In the genomic region with DNA sequence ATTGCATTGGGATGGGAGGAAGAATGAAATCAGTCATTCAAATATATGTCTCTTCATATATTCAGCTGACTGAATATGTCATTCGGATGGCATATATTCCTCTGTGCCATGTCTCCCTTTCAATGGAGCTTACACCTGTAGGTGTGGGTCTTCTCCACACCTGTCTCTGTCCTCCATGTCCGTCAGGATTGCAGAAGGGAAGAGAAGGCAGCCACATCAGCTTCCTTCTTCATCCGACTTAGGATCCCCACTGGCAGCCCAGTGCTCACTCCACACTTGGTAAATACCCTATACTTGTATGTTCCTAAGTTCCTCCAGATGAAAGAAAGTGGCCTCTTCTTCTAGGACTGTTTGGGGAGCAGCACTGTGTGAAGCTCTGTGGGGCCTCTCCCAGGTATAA, we compare ENCODE assay signal across 33 cellular contexts.
"Had no signal": no experiment of that assay in that cellular context is flagged by ENCODE, and none has a peak within 500 bp of the region (broad histone marks: within the 10 kb centered on the region; RNA-seq: fewer than 3 reads in every experiment).

No MANE protein-coding gene starts in this region.

- H3K27me3 ChIP-seq: MG63 had no signal

- H3K36me3 ChIP-seq: MG63 had no signal

- DNase-seq: Karpas-422, Kasumi-1, KG1, MG63, MM.1S, MV-4-11, NCI-H1092, NCI-H1092 treated with DMSO at 0.1 percent for 48 hours, NCI-H1105, NCI-H1105 treated with DMSO at 0.1 percent for 48 hours, NCI-H1417, NCI-H1417 treated with DMSO at 0.1 percent for 48 hours, NCI-H1436, NCI-H1436 treated with DMSO at 0.1 percent for 48 hours, NCI-H146, NCI-H1694, NCI-H1694 treated with DMSO at 0.1 percent for 48 hours, NCI-H187 treated with DMSO at 0.1 percent for 48 hours, NCI-H1930, NCI-H2029, NCI-H2029 treated with DMSO at 0.1 percent for 48 hours, NCI-H2081, NCI-H2081 treated with DMSO at 0.1 percent for 48 hours, NCI-H2107, NCI-H2171, NCI-H2171 treated with DMSO at 0.1 percent for 48 hours, NCI-H2227 treated with DMSO at 0.1 percent for 48 hours, NCI-H226, NCI-H345, NCI-H446, NCI-H446 treated with DMSO at 0.1 percent for 48 hours, NCI-H510A had no signal

- H3K9me3 ChIP-seq: MG63 had no signal

- H3K27ac ChIP-seq: KMS-11 had no signal

- H3K4me3 ChIP-seq: MG63 had no signal
